Comparison of ENCODE assay signal across 13 cellular contexts in genomic region chr10:84397735-84398144, GRCh38.
DNase-seq lines count a peak whose midpoint lies in the region; ATAC-seq and TF ChIP-seq lines count a peak whose summit lies in the region.
"Had no signal": no experiment of that assay in that cellular context is flagged by ENCODE, and none has a peak within 500 bp of the region (broad histone marks: within the 10 kb centered on the region; RNA-seq: fewer than 3 reads in every experiment).

No MANE protein-coding gene starts in this region.

- no peaks in the 10 kb centered on the region for H3K9me3 Mint-ChIP-seq in dendritic cell treated with granulocyte-macrophage colony-stimulating factor and Interleukin-4, amounts not matched to agents 40 ng/mL and 50 ng/mL, for 4 days

- intact Hi-C loops in cardiac septum (cut with DNase I): no loop called here
- intact Hi-C loops in dendritic cell treated with granulocyte-macrophage colony-stimulating factor and Interleukin-4, amounts not matched to agents 40 ng/mL and 50 ng/mL, for 4 days (cut with micrococcal nuclease): no loop called here
- intact Hi-C loops in OCI-LY7 (cut with micrococcal nuclease; ENCODE audit: unreplicated experiment): no loop called here

- POLR2A ChIA-PET in OCI-LY7 (lab: Charles Lee): no interaction called here

- no peaks in the 10 kb centered on the region for H3K9me2 ChIP-seq in OCI-LY7 (ENCODE audit: insufficient read depth, low read length)

- no peaks in the 10 kb centered on the region for H3K79me2 ChIP-seq in OCI-LY7 (ENCODE audit: insufficient read depth, low read depth, low read length)

- H3K4me1 ChIP-seq in cardiac muscle cell (ENCODE audit: low read depth) (no peaks in the 10 kb centered on the region), OCI-LY7 (ENCODE audit: insufficient read depth, low read length, poor library complexity, severe bottlenecking) (no peaks in the 10 kb centered on the region)

- peak overlapping the region; percentile 38 for H3K27ac Mint-ChIP-seq in dendritic cell treated with granulocyte-macrophage colony-stimulating factor and Interleukin-4, amounts not matched to agents 40 ng/mL and 50 ng/mL, for 4 days
- H3K27ac Mint-ChIP-seq: activated naive CD4-positive, alpha-beta T cell treated with anti-CD3 and anti-CD28 coated beads, Interleukin-2, amount 10 ng/mL, durations not matched to agents 7 days and 5 days had no signal

- peaks cover 38% of the 10 kb centered on the region for H3K4me1 Mint-ChIP-seq in dendritic cell treated with granulocyte-macrophage colony-stimulating factor and Interleukin-4, amounts not matched to agents 40 ng/mL and 50 ng/mL, for 4 days (ENCODE audit: low read depth)

- peaks cover 14% of the 10 kb centered on the region for H3K36me3 Mint-ChIP-seq in dendritic cell treated with granulocyte-macrophage colony-stimulating factor and Interleukin-4, amounts not matched to agents 40 ng/mL and 50 ng/mL, for 4 days (ENCODE audit: low read depth)

- peak overlapping the region; percentile 15 for H3K27ac ChIP-seq in cardiac muscle cell
- no peak overlapping the region for H3K27ac ChIP-seq in OCI-LY7 (ENCODE audit: low read depth, low read length, poor library complexity, severe bottlenecking)
- H3K27ac ChIP-seq: HL-60 had no signal

- no peak for TF ChIP-seq CTCF in cardiac muscle cell (IDR thresholded peaks at IDR 0.05; ENCODE audit: low read depth, low read length)
- TF ChIP-seq CTCF in OCI-LY7 (conservative IDR thresholded peaks at IDR 0.05; ENCODE audit: low read length): no peak

- no peaks in the 10 kb centered on the region for H3K27me3 ChIP-seq in cardiac muscle cell

- H3K36me3 ChIP-seq in cardiac muscle cell (no peaks in the 10 kb centered on the region), OCI-LY7 (ENCODE audit: insufficient read depth, low read length) (no peaks in the 10 kb centered on the region)

- no peak for DNase-seq in cardiac muscle cell (ENCODE audit: low read depth in 1 of 2, low spot score in 1 of 2)
- no peak for DNase-seq in cardiac septum (ENCODE audit: low spot score)
- no peak for DNase-seq in NCI-H774 (lab: John Stamatoyannopoulos, UW)
- no peak for DNase-seq in glomerular visceral epithelial cell (ENCODE audit: extremely low spot score)
- DNase-seq in OCI-LY7 (ENCODE audit: low spot score): no peak
- DNase-seq: activated CD4-positive, CD25-positive, alpha-beta regulatory T cell treated with anti-CD3 and anti-CD28 coated beads, Interleukin-2, amount 50 U/mL, for 72 hours; activated naive CD4-positive, alpha-beta T cell treated with anti-CD3 and anti-CD28 coated beads, Interleukin-2, amount 10 ng/mL, durations not matched to agents 7 days and 5 days; EL; NCI-H1048 had no signal

- H3K27me3 Mint-ChIP-seq in dendritic cell treated with granulocyte-macrophage colony-stimulating factor and Interleukin-4, amounts not matched to agents 40 ng/mL and 50 ng/mL, for 4 days: no peaks in the 10 kb centered on the region
- H3K27me3 Mint-ChIP-seq: activated naive CD4-positive, alpha-beta T cell treated with anti-CD3 and anti-CD28 coated beads, Interleukin-2, amount 10 ng/mL, durations not matched to agents 7 days and 5 days had no signal

- H3K4me3 ChIP-seq in cardiac muscle cell: no peak overlapping the region
- no peak overlapping the region for H3K4me3 ChIP-seq in OCI-LY7 (ENCODE audit: low read depth, low read length, poor library complexity, severe bottlenecking)

- no peak overlapping the region for H2AFZ ChIP-seq in OCI-LY7 (ENCODE audit: low read length)

- no peak overlapping the region for H3K4me3 Mint-ChIP-seq in dendritic cell treated with granulocyte-macrophage colony-stimulating factor and Interleukin-4, amounts not matched to agents 40 ng/mL and 50 ng/mL, for 4 days
- H3K4me3 Mint-ChIP-seq: activated naive CD4-positive, alpha-beta T cell treated with anti-CD3 and anti-CD28 coated beads, Interleukin-2, amount 10 ng/mL, durations not matched to agents 7 days and 5 days had no signal

- no TSS peak for BruUV-seq in OCI-LY7 (replicated peaks; lab: Mats Ljungman, UMichigan)

- ATAC-seq in HG03103 (IDR thresholded peaks at IDR 0.05; ENCODE audit: low read depth, unreplicated experiment) (peak; percentile 65), HG03175 (IDR thresholded peaks at IDR 0.05; ENCODE audit: unreplicated experiment) (no peak)

- no peaks in the 10 kb centered on the region for H4K20me1 ChIP-seq in OCI-LY7 (ENCODE audit: insufficient read depth, low read length)

- CTCF ChIA-PET in OCI-LY7 (lab: Charles Lee; ENCODE audit: unreplicated experiment): no interaction called here

- H3K4me2 ChIP-seq in OCI-LY7 (ENCODE audit: low read length): no peak overlapping the region

- H3K9me3 ChIP-seq in cardiac muscle cell (ENCODE audit: low read depth) (no peaks in the 10 kb centered on the region), OCI-LY7 (ENCODE audit: low read length) (no peaks in the 10 kb centered on the region)
